ENCODE assay signal across 8 cellular contexts in the genomic region with DNA sequence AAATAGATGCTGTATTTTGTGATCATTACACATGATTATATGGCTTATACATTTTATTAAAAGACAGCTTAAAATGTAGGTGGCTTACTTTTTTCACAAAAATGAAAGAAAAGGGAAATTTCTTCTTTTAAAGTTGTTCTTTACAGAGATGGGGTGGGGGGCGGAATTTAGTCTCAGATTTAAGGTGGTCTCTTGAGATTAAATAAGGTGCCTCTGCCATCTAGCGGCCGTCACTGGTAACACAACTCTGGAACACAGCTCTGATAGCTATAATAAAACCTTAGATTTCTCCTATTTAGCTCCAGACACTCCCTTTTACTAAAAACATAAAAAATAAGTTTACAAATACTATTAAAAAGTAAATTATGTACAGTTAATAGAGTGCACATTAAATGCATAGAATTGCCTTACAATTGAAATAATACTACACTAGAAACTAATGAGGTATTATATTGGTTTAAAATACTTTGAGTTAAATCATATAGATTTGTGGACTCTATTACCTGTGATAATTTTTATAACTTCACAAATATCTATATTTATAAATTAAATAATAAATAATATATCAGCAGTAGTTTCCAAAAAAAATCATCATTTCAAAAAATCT.
DNase-seq lines count a peak whose midpoint lies in the region; ATAC-seq and TF ChIP-seq lines count a peak whose summit lies in the region.

No MANE protein-coding gene starts in this region.

- ATAC-seq in GM19452 (IDR thresholded peaks at IDR 0.05; ENCODE audit: unreplicated experiment): no peak

- H3K36me3 ChIP-seq in H7 (replicated peaks; ENCODE audit: control insufficient read depth, insufficient read depth, low read length): no peaks in the 10 kb centered on the region

- peak; percentile 83 for TF ChIP-seq CTCF in fibroblast of pulmonary artery (IDR thresholded peaks at IDR 0.05; ENCODE audit: low read length, missing control alignments)

- H3K27me3 ChIP-seq in H7 (ENCODE audit: control insufficient read depth, insufficient read depth, low read length): no peaks in the 10 kb centered on the region

- H3K4me3 ChIP-seq in H7 (ENCODE audit: insufficient read depth, low read depth, low read length) (no peak overlapping the region), fibroblast of pulmonary artery (replicated peaks; ENCODE audit: low read depth, low read length) (no peak overlapping the region)

- DNase-seq in EH (ENCODE audit: low read depth) (peak; percentile 36), H7 (peak; percentile 51), NCI-H460 (ENCODE audit: extremely low read depth, low read depth) (peak; percentile 39), activated T-cell treated with anti-CD3 and anti-CD28 coated beads for 24 hours (ENCODE audit: low read depth) (peak; percentile 19), fibroblast of pulmonary artery (ENCODE audit: low read depth) (peak; percentile 53), occipital lobe (lab: John Stamatoyannopoulos, UW) (peak; percentile 6), ureter (ENCODE audit: low spot score) (peak; percentile 53)
